ENCODE assay signal across 13 cellular contexts in genomic region chr1:65813956-65814355, GRCh38. TPM values are rescaled to one million over a fixed set of nuclear protein-coding genes. Genes with fewer than 3 reads are reported as not detected.
A peak's percentile ranks its signal among the peaks of the same experiment; 100 is the strongest.
DNase-seq lines count a peak whose midpoint lies in the region; ATAC-seq, FAIRE-seq and TF ChIP-seq lines count a peak whose summit lies in the region.
"Had no signal": no experiment of that assay in that cellular context is flagged by ENCODE, and none has a peak within 500 bp of the region (broad histone marks: within the 10 kb centered on the region; RNA-seq: fewer than 3 reads in every experiment).

No MANE protein-coding gene starts in this region.

- H3K9me3 ChIP-seq in HepG2 (ENCODE audit: low read length): no peaks in the 10 kb centered on the region
- H3K9me3 ChIP-seq: right lobe of liver, tibial nerve had no signal

- H3K27me3 ChIP-seq in HepG2 (ENCODE audit: control insufficient read depth in 1 of 2, insufficient read depth in 2 of 2, low read length in 2 of 2): no peaks in the 10 kb centered on the region
- H3K27me3 ChIP-seq: right lobe of liver, tibial nerve had no signal

- no peaks in the 10 kb centered on the region for H4K20me1 ChIP-seq in HepG2 (ENCODE audit: insufficient read depth, low read length)

- no TSS peak for BruUV-seq in HepG2 (replicated peaks; lab: Mats Ljungman, UMichigan)

- no peak for ATAC-seq in GM19467 (IDR thresholded peaks at IDR 0.05; ENCODE audit: unreplicated experiment)
- no peak for ATAC-seq in HepG2
- no peak for ATAC-seq in HG03025 (IDR thresholded peaks at IDR 0.05; ENCODE audit: low FRiP score, unreplicated experiment)
- no peak for ATAC-seq in GM21717 (IDR thresholded peaks at IDR 0.05; ENCODE audit: unreplicated experiment)
- ATAC-seq: right lobe of liver had no signal

- H3K4me2 ChIP-seq in HepG2 (ENCODE audit: low read depth, low read length): no peak overlapping the region

- no peak for TF ChIP-seq RAD21 in HepG2 (CRISPR knock-in tag; IDR thresholded peaks at IDR 0.05)

- in situ Hi-C loops in HepG2 (cut with HindIII; ENCODE audit: extremely low pct_ligation_motif_present, low pct_unique_long_range_greater_than_20kb): no loop called here

- 11% methylated on average over 3 of the region's 3 CpGs for WGBS in HepG2 (ENCODE audit: low lambda C conversion rate)

- no peak overlapping the region for H3K9ac ChIP-seq in HepG2 (ENCODE audit: insufficient read depth, low read depth, low read length)

- no peak overlapping the region for H3K27ac ChIP-seq in HepG2 (ENCODE audit: extremely low read length, insufficient read depth, low read length)
- H3K27ac ChIP-seq: right lobe of liver, tibial nerve had no signal

- H3K79me2 ChIP-seq in HepG2 (ENCODE audit: insufficient read depth, low read length): no peaks in the 10 kb centered on the region

- H3K4me1 ChIP-seq in HepG2 (ENCODE audit: insufficient read depth, low read length): no peaks in the 10 kb centered on the region
- H3K4me1 ChIP-seq: right lobe of liver had no signal

- POLR2A ChIA-PET in HepG2 (lab: Yijun Ruan, JAX): no interaction called here

- no peaks in the 10 kb centered on the region for H3K36me3 ChIP-seq in HepG2 (replicated peaks in 1 of 2; ENCODE audit: control insufficient read depth in 1 of 2, insufficient read depth in 2 of 2, low read length in 2 of 2)
- H3K36me3 ChIP-seq: right lobe of liver, tibial nerve had no signal

- FAIRE-seq in H54 (lab: Jason Lieb, UNC): peak; percentile 94
- no peak for FAIRE-seq in HepG2 (lab: Jason Lieb, UNC)
- FAIRE-seq: GM18507 had no signal

- CTCF ChIA-PET in HepG2 (lab: Yijun Ruan, JAX; ENCODE audit: low intra/inter-chr PET ratio, low total read pairs): no interaction called here

- intact Hi-C loops in HepG2 (cut with micrococcal nuclease; ENCODE audit: unreplicated experiment): no loop called here

- no peak for TF ChIP-seq CTCF in HepG2 (CRISPR knock-in tag; IDR thresholded peaks at IDR 0.05)

- TF ChIP-seq POLR2A in H54 (IDR thresholded peaks at IDR 0.05; ENCODE audit: low read depth, low read length) (no peak), HepG2 (IDR thresholded peaks at IDR 0.05; ENCODE audit: insufficient read depth in 1 of 2, low read depth in 2 of 2, low read length in 2 of 2) (no peak)

- no peak overlapping the region for H2AFZ ChIP-seq in HepG2 (ENCODE audit: low read length)

- TF ChIP-seq EP300 in HepG2 (IDR thresholded peaks at IDR 0.05; ENCODE audit: low read depth in 2 of 2, low read length in 2 of 2) (no peak), HepG2 (CRISPR knock-in tag; IDR thresholded peaks at IDR 0.05; ENCODE audit: borderline replicate concordance) (no peak)

- H3K4me3 ChIP-seq in HepG2 (replicated peaks in 1 of 3; ENCODE audit: insufficient read depth in 1 of 3, low read depth in 2 of 3, low read length in 3 of 3): no peak overlapping the region
- H3K4me3 ChIP-seq: right lobe of liver, tibial nerve had no signal

- peak; percentile 76 for DNase-seq in DMS153 (lab: John Stamatoyannopoulos, UW)
- no peak for DNase-seq in H54 (ENCODE audit: insufficient read length, low spot score)
- peak; percentile 76 for DNase-seq in RPMI7951 (ENCODE audit: low read depth)
- peak; percentile 12 for DNase-seq in fibroblast of the conjunctiva (ENCODE audit: low read depth)
- no peak for DNase-seq in HepG2 (ENCODE audit: low spot score)
- DNase-seq: COR-L47; effector memory CD4-positive, alpha-beta T cell; right lobe of liver had no signal

TF ChIP-seq in HepG2, 621 proteins besides CTCF, POLR2A, EP300 and RAD21:
- no peak for TF ChIP-seq MTF2 (CRISPR knock-in tag; IDR thresholded peaks at IDR 0.05; ENCODE audit: borderline replicate concordance)
- TF ChIP-seq RFX3 (CRISPR knock-in tag; IDR thresholded peaks at IDR 0.05): no peak
- TF ChIP-seq MXD1 (CRISPR knock-in tag; IDR thresholded peaks at IDR 0.05): no peak
- no peak for TF ChIP-seq ZNF713 (CRISPR knock-in tag; IDR thresholded peaks at IDR 0.05)
- no peak for TF ChIP-seq STAT5B (CRISPR knock-in tag; IDR thresholded peaks at IDR 0.05)
- TF ChIP-seq NONO (IDR thresholded peaks at IDR 0.05): no peak
- no peak for TF ChIP-seq NONO (CRISPR knock-in tag; conservative IDR thresholded peaks at IDR 0.05)
- no peak for TF ChIP-seq POLR2AphosphoS5 (IDR thresholded peaks at IDR 0.05; ENCODE audit: low read depth, low read length)
- TF ChIP-seq ERF (CRISPR knock-in tag; IDR thresholded peaks at IDR 0.05): no peak
- no peak for TF ChIP-seq RNF2 (conservative IDR thresholded peaks at IDR 0.05; ENCODE audit: low read depth)
- no peak for TF ChIP-seq ZEB1 (IDR thresholded peaks at IDR 0.05; ENCODE audit: insufficient replicate concordance, low read depth)
- TF ChIP-seq ZNF143 (CRISPR knock-in tag; IDR thresholded peaks at IDR 0.05): no peak
- TF ChIP-seq, protein P1, sequence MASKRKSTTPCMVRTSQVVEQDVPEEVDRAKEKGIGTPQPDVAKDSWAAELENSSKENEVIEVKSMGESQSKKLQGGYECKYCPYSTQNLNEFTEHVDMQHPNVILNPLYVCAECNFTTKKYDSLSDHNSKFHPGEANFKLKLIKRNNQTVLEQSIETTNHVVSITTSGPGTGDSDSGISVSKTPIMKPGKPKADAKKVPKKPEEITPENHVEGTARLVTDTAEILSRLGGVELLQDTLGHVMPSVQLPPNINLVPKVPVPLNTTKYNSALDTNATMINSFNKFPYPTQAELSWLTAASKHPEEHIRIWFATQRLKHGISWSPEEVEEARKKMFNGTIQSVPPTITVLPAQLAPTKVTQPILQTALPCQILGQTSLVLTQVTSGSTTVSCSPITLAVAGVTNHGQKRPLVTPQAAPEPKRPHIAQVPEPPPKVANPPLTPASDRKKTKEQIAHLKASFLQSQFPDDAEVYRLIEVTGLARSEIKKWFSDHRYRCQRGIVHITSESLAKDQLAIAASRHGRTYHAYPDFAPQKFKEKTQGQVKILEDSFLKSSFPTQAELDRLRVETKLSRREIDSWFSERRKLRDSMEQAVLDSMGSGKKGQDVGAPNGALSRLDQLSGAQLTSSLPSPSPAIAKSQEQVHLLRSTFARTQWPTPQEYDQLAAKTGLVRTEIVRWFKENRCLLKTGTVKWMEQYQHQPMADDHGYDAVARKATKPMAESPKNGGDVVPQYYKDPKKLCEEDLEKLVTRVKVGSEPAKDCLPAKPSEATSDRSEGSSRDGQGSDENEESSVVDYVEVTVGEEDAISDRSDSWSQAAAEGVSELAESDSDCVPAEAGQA (IDR thresholded peaks at IDR 0.05; ENCODE audit: low read depth): no peak
- TF ChIP-seq, protein P1 (CRISPR knock-in tag; IDR thresholded peaks at IDR 0.05; ENCODE audit: borderline replicate concordance): no peak
- no peak for TF ChIP-seq NCOA1 (CRISPR knock-in tag; IDR thresholded peaks at IDR 0.05)
- no peak for TF ChIP-seq GATAD2A (CRISPR knock-in tag; IDR thresholded peaks at IDR 0.05)
- TF ChIP-seq NFE2 (CRISPR knock-in tag; IDR thresholded peaks at IDR 0.05): no peak

RNA-seq across cellular contexts. Expression of gene PDE4B, which starts 21.3 kb away (rescaled TPM):
- 5.4 and 9.0 TPM in 2 replicates for total RNA-seq in RPMI7951 (2014; rRNA removed; shearing (Covaris generic))
- not detected in 2 replicates for total RNA-seq in HepG2 (2016; rRNA removed; fragmentation: Illumina TruSeq; extraction: Trizol)
- not detected in 2 replicates for total RNA-seq in HepG2 (2016; cell fraction: cytosol; rRNA removed; fragmentation: Illumina TruSeq; extraction: Trizol; ENCODE audit: low read depth)
- not detected in 2 replicates for total RNA-seq in HepG2 (2016; cell fraction: insoluble cytoplasmic fraction; rRNA removed; fragmentation: Illumina TruSeq; extraction: Trizol)
- total RNA-seq in HepG2 (2016; cell fraction: membrane; rRNA removed; fragmentation: Illumina TruSeq; extraction: Trizol): not detected in 2 replicates
- not detected in 2 replicates for total RNA-seq in HepG2 (2016; cell fraction: nucleus; rRNA removed; fragmentation: Illumina TruSeq; extraction: Trizol)
- not detected in 2 replicates for polyA plus RNA-seq in HepG2 (2011; rRNA removed)
- polyA plus RNA-seq in HepG2 (2011; cell fraction: cytosol; rRNA removed): not detected in 2 replicates
- not detected in 2 replicates for polyA plus RNA-seq in HepG2 (2011; cell fraction: nucleus; rRNA removed)
- not detected in 2 replicates for polyA plus RNA-seq in HepG2 (2012)
- polyA plus RNA-seq in HepG2 (2016; cell fraction: cytosol; fragmentation: Illumina TruSeq; extraction: Trizol; ENCODE audit: low read depth): not detected in 2 replicates
- polyA plus RNA-seq in HepG2 (2016; cell fraction: insoluble cytoplasmic fraction; fragmentation: Illumina TruSeq; extraction: Trizol; ENCODE audit: low read depth): not detected in 2 replicates
- polyA plus RNA-seq in HepG2 (2016; cell fraction: membrane; fragmentation: Illumina TruSeq; extraction: Trizol; ENCODE audit: low read depth): not detected in 2 replicates
- polyA plus RNA-seq in HepG2 (2016; cell fraction: nucleus; fragmentation: Illumina TruSeq; extraction: Trizol; ENCODE audit: insufficient read depth, low read depth): not detected in 2 replicates
- polyA minus RNA-seq in HepG2 (2011; rRNA and poly(A)+ RNA removed; ENCODE audit: low replicate concordance): 0.33 TPM in 1 of 2 replicates, not detected in the other
- not detected in 2 replicates for polyA minus RNA-seq in HepG2 (2011; cell fraction: cytosol; rRNA and poly(A)+ RNA removed)
- not detected in 2 replicates for polyA minus RNA-seq in HepG2 (2011; cell fraction: nucleus; rRNA and poly(A)+ RNA removed)

Comparison
In these comparisons a context has a peak if more than half of its experiments do, and no peak if none do; other contexts are left out.
1. DNase-seq: peak in DMS153 (single experiment), RPMI7951 (single experiment) and fibroblast of the conjunctiva (single experiment); none in H54 (single experiment) and HepG2 (single experiment).